In the genomic region with DNA sequence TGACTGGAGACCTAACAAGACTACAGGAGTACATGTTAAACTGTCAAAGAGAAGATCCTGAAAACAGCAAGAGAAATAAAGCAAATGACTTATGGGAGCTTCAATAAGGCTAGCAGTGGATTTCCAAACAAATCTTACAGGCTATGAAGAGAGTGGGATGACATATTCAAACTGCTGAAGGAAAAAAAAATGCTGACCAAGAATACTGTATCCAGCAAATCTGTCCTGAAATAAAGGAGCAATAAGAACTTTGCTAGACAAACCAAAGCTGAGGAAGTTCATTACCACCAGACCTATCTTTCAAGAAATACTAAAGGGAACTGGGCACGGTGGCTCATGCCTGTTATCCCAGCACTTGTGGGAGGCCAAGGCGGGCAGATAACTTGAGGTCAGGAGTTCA, we compare ENCODE assay signal across 30 cellular contexts. TPM values are rescaled to one million over a fixed set of nuclear protein-coding genes. Genes with fewer than 3 reads are reported as not detected.
A peak's percentile ranks its signal among the peaks of the same experiment; 100 is the strongest.
DNase-seq lines count a peak whose midpoint lies in the region; ATAC-seq, FAIRE-seq and TF ChIP-seq lines count a peak whose summit lies in the region.
"Had no signal": no experiment of that assay in that cellular context is flagged by ENCODE, and none has a peak within 500 bp of the region (broad histone marks: within the 10 kb centered on the region; RNA-seq: fewer than 3 reads in every experiment).

No MANE protein-coding gene starts in this region.

- no peaks in the 10 kb centered on the region for H3K27me3 ChIP-seq in K562 (ENCODE audit: control insufficient read depth in 2 of 2, insufficient read depth in 2 of 2, low read length in 2 of 2)
- H3K27me3 ChIP-seq: BE2C, BLaER1 had no signal

- no peak overlapping the region for H2AFZ ChIP-seq in K562 (ENCODE audit: low read depth, low read length)

- BruUV-seq in K562 (replicated peaks; lab: Mats Ljungman, UMichigan) = no TSS peak

- H3K9me3 ChIP-seq in HEK293 (ENCODE audit: control insufficient read depth, insufficient read depth, low read depth, low read length) (no peaks in the 10 kb centered on the region; the same call in 1 of the 2 replicates), K562 (replicated peaks; ENCODE audit: control insufficient read depth, insufficient read depth, low read depth, low read length) (peaks cover 9% of the 10 kb centered on the region)
- H3K9me3 ChIP-seq: BE2C had no signal

- 13% methylated on average over 2 of the region's 2 CpGs for WGBS in K562 (ENCODE audit: insufficient coverage, low coverage, missing lambda C conversion rate)

- H3K4me3 ChIP-seq in HEK293 (ENCODE audit: low read depth, low read length) (no peak overlapping the region), K562 (no peak overlapping the region)
- H3K4me3 ChIP-seq: BLaER1, GM12878 had no signal

- no peaks in the 10 kb centered on the region for H4K20me1 ChIP-seq in K562 (replicated peaks; ENCODE audit: control insufficient read depth, insufficient read depth, low read length)
- H4K20me1 ChIP-seq: BLaER1 had no signal

- TF ChIP-seq POLR2A in K562 (conservative IDR thresholded peaks at IDR 0.05) = no peak

- peak; percentile 32 for DNase-seq in MV-4-11 (lab: John Stamatoyannopoulos, UW)
- DNase-seq in K562 (ENCODE audit: extremely low read depth in 1 of 4, low spot score in 3 of 4) = no peak
- DNase-seq in cerebellar cortex (ENCODE audit: low spot score) = no peak
- no peak for DNase-seq in activated gamma-delta T cell (lab: John Stamatoyannopoulos, UW)
- DNase-seq: 8988T; ACHN; BE2C; C1 segment of cervical spinal cord; CD4-positive, alpha-beta memory T cell; CD4-positive, CD25-positive, alpha-beta regulatory T cell; CD8-positive, alpha-beta memory T cell; COR-L47; DMS 273 treated with DMSO at 0.1 percent for 48 hours; DMS153; DMS53; DMS79; DND-41; EL; GDM1 had no signal

- no peaks in the 10 kb centered on the region for H3K36me3 ChIP-seq in HEK293 (ENCODE audit: control insufficient read depth in 2 of 2, insufficient read depth in 1 of 2, low read length in 2 of 2)
- H3K36me3 ChIP-seq in K562 (ENCODE audit: control insufficient read depth, insufficient read depth, low read length) = no peaks in the 10 kb centered on the region
- H3K36me3 ChIP-seq: BE2C had no signal

- no peak for TF ChIP-seq RAD21 in K562 (CRISPR knock-in tag; conservative IDR thresholded peaks at IDR 0.05 in 1 of 2, IDR thresholded peaks at IDR 0.05 in 1 of 2)

- POLR2A ChIA-PET in HEK293 (lab: Yijun Ruan, JAX) (no interaction called here), K562 (lab: Yijun Ruan, JAX) (interaction anchor here (0.6 kb wide), 1 partner anchor 14 kb away, joined by 3 read pairs; no protein-coding TSS in a partner anchor)

- H3K27ac ChIP-seq in HEK293 (ENCODE audit: extremely low read depth, low read depth, low read length) (no peak overlapping the region), K562 (ENCODE audit: extremely low read depth, low read depth, low read length) (no peak overlapping the region)
- H3K27ac ChIP-seq: BLaER1 had no signal

- FAIRE-seq in K562 (lab: Jason Lieb, UNC) = no peak
- FAIRE-seq: A204.1, GM12878, GM12892 had no signal

- H3K4me1 ChIP-seq in HEK293 (ENCODE audit: control insufficient read depth, insufficient read depth, low read length) = no peaks in the 10 kb centered on the region
- no peaks in the 10 kb centered on the region for H3K4me1 ChIP-seq in K562 (replicated peaks in 1 of 2; ENCODE audit: control insufficient read depth in 2 of 2, insufficient read depth in 2 of 2, low read length in 2 of 2)
- H3K4me1 ChIP-seq: BE2C, BLaER1 had no signal

- H3K79me2 ChIP-seq in K562 (ENCODE audit: control insufficient read depth, insufficient read depth, low read length) = no peaks in the 10 kb centered on the region

- H3K4me2 ChIP-seq in K562 (ENCODE audit: insufficient read depth, low read length) = no peak overlapping the region
- H3K4me2 ChIP-seq: BLaER1 had no signal

- no peak overlapping the region for H3K9ac ChIP-seq in K562 (ENCODE audit: insufficient read depth in 1 of 2, low read depth in 2 of 2, low read length in 2 of 2)
- H3K9ac ChIP-seq: BLaER1 had no signal

- in situ Hi-C loops in K562 (cut with MboI) = no loop called here

- no peak for TF ChIP-seq EP300 in K562 (IDR thresholded peaks at IDR 0.05; ENCODE audit: low read length)

- ATAC-seq in K562 (no peak), GM18858 (IDR thresholded peaks at IDR 0.05; ENCODE audit: unreplicated experiment) (no peak)
- ATAC-seq: GM12878 had no signal

- TF ChIP-seq CTCF in HEK293 (tag by site-specific recombination; IDR thresholded peaks at IDR 0.05) (no peak), K562 (IDR thresholded peaks at IDR 0.05 in 2 of 3, conservative IDR thresholded peaks at IDR 0.05 in 1 of 3; ENCODE audit: insufficient read depth in 2 of 3, low read depth in 1 of 3, low read length in 3 of 3) (no peak)

- H3K9me1 ChIP-seq in K562 (ENCODE audit: control insufficient read depth, insufficient read depth, low read length) = no peaks in the 10 kb centered on the region

- intact Hi-C loops in K562 (cut with micrococcal nuclease) = no loop called here

- CTCF ChIA-PET in HEK293 (lab: Yijun Ruan, JAX) = interaction anchor here (0.6 to 1.9 kb wide), 3 partner anchors 20 to 56 kb away, joined by 3 to 7 read pairs (median 4); no protein-coding TSS in a partner anchor
- CTCF ChIA-PET in K562 (lab: Yijun Ruan, JAX; ENCODE audit: low intra/inter-chr PET ratio) = no interaction called here

TF ChIP-seq in HEK293, 187 proteins besides CTCF, POLR2A, EP300 and RAD21:
- TF ChIP-seq GLI2 (tag by site-specific recombination; IDR thresholded peaks at IDR 0.05; ENCODE audit: borderline replicate concordance, low read depth) (no peak), SETDB1 (IDR thresholded peaks at IDR 0.05; ENCODE audit: insufficient read length, low read length) (peak; percentile 90)

TF ChIP-seq in K562, 482 proteins besides CTCF, POLR2A, EP300 and RAD21:
- TF ChIP-seq ZNF316 (IDR thresholded peaks at IDR 0.05) (peak; percentile 40), NFIX (CRISPR knock-in tag; IDR thresholded peaks at IDR 0.05; ENCODE audit: low read depth) (no peak), MEIS2 (IDR thresholded peaks at IDR 0.05; ENCODE audit: partially characterized antibody) (no peak), IFI16 (CRISPR knock-in tag; IDR thresholded peaks at IDR 0.05) (no peak)

RNA-seq across cellular contexts. Expression of a gene that starts 28.6 kb away (rescaled TPM):
- 4.7 and 12.9 TPM in 2 replicates for total RNA-seq in K562 (2011; cell fraction: chromatin; rRNA removed; ENCODE audit: low replicate concordance)
- 5.0 and 6.2 TPM in 2 replicates for total RNA-seq in K562 (2011; cell fraction: nucleolus; rRNA removed)
- 7.3 and 8.8 TPM in 2 replicates for total RNA-seq in K562 (2011; cell fraction: nucleoplasm; rRNA removed)
- 9.3 and 10.4 TPM in 2 replicates for total RNA-seq in K562 (2014; rRNA removed)
- total RNA-seq in K562 (2014; rRNA removed; fragmentation: Illumina TruSeq; extraction: Trizol) = 14.7 and 16.1 TPM in 2 replicates
- 13.7 and 14.0 TPM in 2 replicates for total RNA-seq in K562 (2015; rRNA removed; fragmentation: Illumina TruSeq; extraction: Trizol)
- 10.8 and 14.7 TPM in 2 replicates for total RNA-seq in K562 (2021)
- polyA plus RNA-seq in K562 (2011; rRNA removed) = 10.8 and 13.3 TPM in 2 replicates
- polyA plus RNA-seq in K562 (2011; cell fraction: cytosol; rRNA removed) = 2.9 and 4.8 TPM in 2 replicates
- 3.9 and 4.2 TPM in 2 replicates for polyA plus RNA-seq in K562 (2011; cell fraction: nucleus; rRNA removed)
- polyA plus RNA-seq in K562 (2012) = 5.4 and 6.8 TPM in 2 replicates
- 11.4 and 11.6 TPM in 2 replicates for polyA plus RNA-seq in K562 (2014; fragmentation: Illumina TruSeq; extraction: Trizol)
- 1 to 10 TPM; 2.6 to 4.1 TPM for polyA plus RNA-seq in K562 (2014; fragmentation: Nextera tagmentation; extraction: Ambion mirVana)
- 5.2 and 6.5 TPM in 2 replicates for polyA plus RNA-seq in K562 (2014; rRNA removed)
- polyA minus RNA-seq in K562 (2011; rRNA and poly(A)+ RNA removed) = 14.8 and 15.0 TPM in 2 replicates
- 10.2 and 12.6 TPM in 2 replicates for polyA minus RNA-seq in K562 (2011; cell fraction: cytosol; rRNA and poly(A)+ RNA removed)
- polyA minus RNA-seq in K562 (2011; cell fraction: nucleus; rRNA and poly(A)+ RNA removed) = 5.3 and 7.8 TPM in 2 replicates

RNA-seq across cellular contexts. Expression of a gene that starts 30.0 kb away (rescaled TPM):
- total RNA-seq in K562 (2011; cell fraction: chromatin; rRNA removed; ENCODE audit: low replicate concordance) = not detected in 2 replicates
- total RNA-seq in K562 (2011; cell fraction: nucleolus; rRNA removed) = not detected in 2 replicates
- not detected in 2 replicates for total RNA-seq in K562 (2011; cell fraction: nucleoplasm; rRNA removed)
- total RNA-seq in K562 (2014; rRNA removed) (not detected in 2 replicates), K562 (2014; rRNA removed; fragmentation: Illumina TruSeq; extraction: Trizol) (not detected in 2 replicates), K562 (2015; rRNA removed; fragmentation: Illumina TruSeq; extraction: Trizol) (not detected in 2 replicates), K562 (2021) (5.1 and 7.3 TPM in 2 replicates)
- polyA plus RNA-seq in K562 (2011; rRNA removed) (not detected in 2 replicates), K562 (2014; fragmentation: Illumina TruSeq; extraction: Trizol) (not detected in 2 replicates), K562 (2014; fragmentation: Nextera tagmentation; extraction: Ambion mirVana) (not detected), K562 (2014; rRNA removed) (not detected in 2 replicates)
- polyA plus RNA-seq in K562 (2011; cell fraction: cytosol; rRNA removed) = not detected in 2 replicates
- not detected in 2 replicates for polyA plus RNA-seq in K562 (2011; cell fraction: nucleus; rRNA removed)
- not detected in 2 replicates for polyA plus RNA-seq in K562 (2012)
- not detected in 2 replicates for polyA minus RNA-seq in K562 (2011; rRNA and poly(A)+ RNA removed)
- not detected in 2 replicates for polyA minus RNA-seq in K562 (2011; cell fraction: cytosol; rRNA and poly(A)+ RNA removed)
- not detected in 2 replicates for polyA minus RNA-seq in K562 (2011; cell fraction: nucleus; rRNA and poly(A)+ RNA removed)
- total RNA-seq: A673; CD4-positive, alpha-beta memory T cell; CD4-positive, CD25-positive, alpha-beta regulatory T cell; CD8-positive, alpha-beta memory T cell; Daoy; G401 had no signal
- polyA plus RNA-seq: AG04450; CD14-positive monocyte; CD4-positive, alpha-beta memory T cell; CD4-positive, CD25-positive, alpha-beta regulatory T cell; CD8-positive, alpha-beta memory T cell; GM12878 had no signal

RNA-seq across cellular contexts. Expression of a gene that starts 41.9 kb away (rescaled TPM):
- not detected in 2 replicates for total RNA-seq in K562 (2011; cell fraction: chromatin; rRNA removed; ENCODE audit: low replicate concordance)
- not detected in 2 replicates for total RNA-seq in K562 (2011; cell fraction: nucleolus; rRNA removed)
- not detected in 2 replicates for total RNA-seq in K562 (2011; cell fraction: nucleoplasm; rRNA removed)
- total RNA-seq in K562 (2014; rRNA removed) (not detected in 2 replicates), K562 (2014; rRNA removed; fragmentation: Illumina TruSeq; extraction: Trizol) (not detected in 2 replicates), K562 (2015; rRNA removed; fragmentation: Illumina TruSeq; extraction: Trizol) (not detected in 2 replicates), K562 (2021) (2.3 and 5.3 TPM in 2 replicates)
- polyA plus RNA-seq in K562 (2011; rRNA removed) (not detected in 2 replicates), K562 (2014; fragmentation: Illumina TruSeq; extraction: Trizol) (not detected in 2 replicates), K562 (2014; fragmentation: Nextera tagmentation; extraction: Ambion mirVana) (not detected), K562 (2014; rRNA removed) (not detected in 2 replicates)
- not detected in 2 replicates for polyA plus RNA-seq in K562 (2011; cell fraction: cytosol; rRNA removed)
- polyA plus RNA-seq in K562 (2011; cell fraction: nucleus; rRNA removed) = not detected in 2 replicates
- polyA plus RNA-seq in K562 (2012) = not detected in 2 replicates
- polyA minus RNA-seq in K562 (2011; rRNA and poly(A)+ RNA removed) = not detected in 2 replicates
- polyA minus RNA-seq in K562 (2011; cell fraction: cytosol; rRNA and poly(A)+ RNA removed) = not detected in 2 replicates
- polyA minus RNA-seq in K562 (2011; cell fraction: nucleus; rRNA and poly(A)+ RNA removed) = not detected in 2 replicates
- total RNA-seq: A673; CD4-positive, alpha-beta memory T cell; CD4-positive, CD25-positive, alpha-beta regulatory T cell; CD8-positive, alpha-beta memory T cell; Daoy; G401 had no signal
- polyA plus RNA-seq: AG04450; CD14-positive monocyte; CD4-positive, alpha-beta memory T cell; CD4-positive, CD25-positive, alpha-beta regulatory T cell; CD8-positive, alpha-beta memory T cell; GM12878 had no signal
